ENCODE assay signal across 1 cellular context in the genomic region with DNA sequence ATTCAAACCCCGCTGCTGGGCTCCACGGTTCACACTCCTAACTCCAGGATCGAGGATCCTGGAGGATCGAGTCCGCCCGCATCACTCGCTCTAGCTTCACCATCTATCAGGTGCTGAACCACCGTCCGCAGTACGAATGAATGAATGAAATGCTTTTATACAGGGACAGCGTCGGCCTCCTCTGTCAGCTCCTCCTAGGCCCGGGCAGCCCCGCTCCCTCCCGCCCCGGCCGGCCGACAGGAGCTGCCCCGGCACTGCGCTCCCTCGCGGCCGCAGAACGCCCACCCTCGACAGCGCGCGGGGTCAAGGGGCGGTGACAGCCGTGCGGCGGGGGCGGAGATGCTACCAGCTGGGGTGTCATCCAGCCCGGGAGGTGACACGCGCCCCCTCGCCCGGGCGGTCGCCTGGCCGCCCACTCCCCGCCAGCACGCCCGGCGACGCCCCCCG.
A peak's percentile ranks its signal among the peaks of the same experiment; 100 is the strongest.
TF ChIP-seq lines count a peak whose summit lies in the region.

No MANE protein-coding gene starts in this region.

TF ChIP-seq in K562, 482 proteins besides CTCF, POLR2A, EP300 and RAD21 (continues in another document):
- TF ChIP-seq, protein P1, sequence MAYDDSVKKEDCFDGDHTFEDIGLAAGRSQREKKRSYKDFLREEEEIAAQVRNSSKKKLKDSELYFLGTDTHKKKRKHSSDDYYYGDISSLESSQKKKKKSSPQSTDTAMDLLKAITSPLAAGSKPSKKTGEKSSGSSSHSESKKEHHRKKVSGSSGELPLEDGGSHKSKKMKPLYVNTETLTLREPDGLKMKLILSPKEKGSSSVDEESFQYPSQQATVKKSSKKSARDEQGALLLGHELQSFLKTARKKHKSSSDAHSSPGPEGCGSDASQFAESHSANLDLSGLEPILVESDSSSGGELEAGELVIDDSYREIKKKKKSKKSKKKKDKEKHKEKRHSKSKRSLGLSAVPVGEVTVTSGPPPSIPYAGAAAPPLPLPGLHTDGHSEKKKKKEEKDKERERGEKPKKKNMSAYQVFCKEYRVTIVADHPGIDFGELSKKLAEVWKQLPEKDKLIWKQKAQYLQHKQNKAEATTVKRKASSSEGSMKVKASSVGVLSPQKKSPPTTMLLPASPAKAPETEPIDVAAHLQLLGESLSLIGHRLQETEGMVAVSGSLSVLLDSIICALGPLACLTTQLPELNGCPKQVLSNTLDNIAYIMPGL (CRISPR knock-in tag; IDR thresholded peaks at IDR 0.05) = peak; percentile 85; the same call in 1 of the 2 replicates
- 0 out of 2 replicates have a peak, but pooled peaks have one; percentile 5 for TF ChIP-seq CBX1 (IDR thresholded peaks at IDR 0.05; ENCODE audit: low read depth)
- TF ChIP-seq ZNF586 (CRISPR knock-in tag; conservative IDR thresholded peaks at IDR 0.05) = no peak
- no peak for TF ChIP-seq POLR2AphosphoS2 (IDR thresholded peaks at IDR 0.05; ENCODE audit: low read length)
- peak in 1 of 2 experiments; percentile 16; a peak in 1 of 4 replicates for TF ChIP-seq RCOR1 (IDR thresholded peaks at IDR 0.05; ENCODE audit: borderline replicate concordance in 1 of 2, low read depth in 2 of 2, low read length in 2 of 2)
- TF ChIP-seq KLF13 (tag; IDR thresholded peaks at IDR 0.05; ENCODE audit: borderline replicate concordance, low read depth) = peak; percentile 16; the same call in 1 of the 2 replicates
- TF ChIP-seq RBFOX2 (IDR thresholded peaks at IDR 0.05; ENCODE audit: low read depth, low read length) = peak; percentile 75
- TF ChIP-seq, protein P2, sequence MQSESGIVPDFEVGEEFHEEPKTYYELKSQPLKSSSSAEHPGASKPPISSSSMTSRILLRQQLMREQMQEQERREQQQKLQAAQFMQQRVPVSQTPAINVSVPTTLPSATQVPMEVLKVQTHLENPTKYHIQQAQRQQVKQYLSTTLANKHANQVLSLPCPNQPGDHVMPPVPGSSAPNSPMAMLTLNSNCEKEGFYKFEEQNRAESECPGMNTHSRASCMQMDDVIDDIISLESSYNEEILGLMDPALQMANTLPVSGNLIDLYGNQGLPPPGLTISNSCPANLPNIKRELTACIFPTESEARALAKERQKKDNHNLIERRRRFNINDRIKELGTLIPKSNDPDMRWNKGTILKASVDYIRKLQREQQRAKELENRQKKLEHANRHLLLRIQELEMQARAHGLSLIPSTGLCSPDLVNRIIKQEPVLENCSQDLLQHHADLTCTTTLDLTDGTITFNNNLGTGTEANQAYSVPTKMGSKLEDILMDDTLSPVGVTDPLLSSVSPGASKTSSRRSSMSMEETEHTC (IDR thresholded peaks at IDR 0.05) = peak; percentile 16; the same call in 1 of the 2 replicates
- TF ChIP-seq, protein P3, sequence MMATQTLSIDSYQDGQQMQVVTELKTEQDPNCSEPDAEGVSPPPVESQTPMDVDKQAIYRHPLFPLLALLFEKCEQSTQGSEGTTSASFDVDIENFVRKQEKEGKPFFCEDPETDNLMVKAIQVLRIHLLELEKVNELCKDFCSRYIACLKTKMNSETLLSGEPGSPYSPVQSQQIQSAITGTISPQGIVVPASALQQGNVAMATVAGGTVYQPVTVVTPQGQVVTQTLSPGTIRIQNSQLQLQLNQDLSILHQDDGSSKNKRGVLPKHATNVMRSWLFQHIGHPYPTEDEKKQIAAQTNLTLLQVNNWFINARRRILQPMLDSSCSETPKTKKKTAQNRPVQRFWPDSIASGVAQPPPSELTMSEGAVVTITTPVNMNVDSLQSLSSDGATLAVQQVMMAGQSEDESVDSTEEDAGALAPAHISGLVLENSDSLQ (IDR thresholded peaks at IDR 0.05) = peak; percentile 39; the same call in 1 of the 2 replicates
- TF ChIP-seq, protein P4, sequence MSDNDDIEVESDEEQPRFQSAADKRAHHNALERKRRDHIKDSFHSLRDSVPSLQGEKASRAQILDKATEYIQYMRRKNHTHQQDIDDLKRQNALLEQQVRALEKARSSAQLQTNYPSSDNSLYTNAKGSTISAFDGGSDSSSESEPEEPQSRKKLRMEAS (CRISPR knock-in tag; IDR thresholded peaks at IDR 0.05) = peak; percentile 23
- TF ChIP-seq, protein P5, sequence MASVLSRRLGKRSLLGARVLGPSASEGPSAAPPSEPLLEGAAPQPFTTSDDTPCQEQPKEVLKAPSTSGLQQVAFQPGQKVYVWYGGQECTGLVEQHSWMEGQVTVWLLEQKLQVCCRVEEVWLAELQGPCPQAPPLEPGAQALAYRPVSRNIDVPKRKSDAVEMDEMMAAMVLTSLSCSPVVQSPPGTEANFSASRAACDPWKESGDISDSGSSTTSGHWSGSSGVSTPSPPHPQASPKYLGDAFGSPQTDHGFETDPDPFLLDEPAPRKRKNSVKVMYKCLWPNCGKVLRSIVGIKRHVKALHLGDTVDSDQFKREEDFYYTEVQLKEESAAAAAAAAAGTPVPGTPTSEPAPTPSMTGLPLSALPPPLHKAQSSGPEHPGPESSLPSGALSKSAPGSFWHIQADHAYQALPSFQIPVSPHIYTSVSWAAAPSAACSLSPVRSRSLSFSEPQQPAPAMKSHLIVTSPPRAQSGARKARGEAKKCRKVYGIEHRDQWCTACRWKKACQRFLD (CRISPR knock-in tag; IDR thresholded peaks at IDR 0.05) = peak; percentile 75; the same call in 1 of the 2 replicates
- no peak for TF ChIP-seq PHB2 (IDR thresholded peaks at IDR 0.05; ENCODE audit: low read depth)
- peak; percentile 29; the same call in 1 of the 2 replicates for TF ChIP-seq RB1 (IDR thresholded peaks at IDR 0.05; ENCODE audit: low read depth)
- TF ChIP-seq HDGF (IDR thresholded peaks at IDR 0.05) = no peak
- peak; percentile 97 for TF ChIP-seq ZBTB7A (IDR thresholded peaks at IDR 0.05; ENCODE audit: borderline replicate concordance, control insufficient read depth, low read depth, low read length)
- TF ChIP-seq NR3C1 (CRISPR knock-in tag; IDR thresholded peaks at IDR 0.05) = 0 out of 2 replicates have a peak, but pooled peaks have one; percentile 62
- peak; percentile 77 for TF ChIP-seq CREM (IDR thresholded peaks at IDR 0.05; ENCODE audit: low read depth)
- TF ChIP-seq CCNT2 (IDR thresholded peaks at IDR 0.05; ENCODE audit: borderline replicate concordance, extremely low read depth, insufficient read length, low read depth, low read length) = peak; percentile 66
- TF ChIP-seq, protein P6, sequence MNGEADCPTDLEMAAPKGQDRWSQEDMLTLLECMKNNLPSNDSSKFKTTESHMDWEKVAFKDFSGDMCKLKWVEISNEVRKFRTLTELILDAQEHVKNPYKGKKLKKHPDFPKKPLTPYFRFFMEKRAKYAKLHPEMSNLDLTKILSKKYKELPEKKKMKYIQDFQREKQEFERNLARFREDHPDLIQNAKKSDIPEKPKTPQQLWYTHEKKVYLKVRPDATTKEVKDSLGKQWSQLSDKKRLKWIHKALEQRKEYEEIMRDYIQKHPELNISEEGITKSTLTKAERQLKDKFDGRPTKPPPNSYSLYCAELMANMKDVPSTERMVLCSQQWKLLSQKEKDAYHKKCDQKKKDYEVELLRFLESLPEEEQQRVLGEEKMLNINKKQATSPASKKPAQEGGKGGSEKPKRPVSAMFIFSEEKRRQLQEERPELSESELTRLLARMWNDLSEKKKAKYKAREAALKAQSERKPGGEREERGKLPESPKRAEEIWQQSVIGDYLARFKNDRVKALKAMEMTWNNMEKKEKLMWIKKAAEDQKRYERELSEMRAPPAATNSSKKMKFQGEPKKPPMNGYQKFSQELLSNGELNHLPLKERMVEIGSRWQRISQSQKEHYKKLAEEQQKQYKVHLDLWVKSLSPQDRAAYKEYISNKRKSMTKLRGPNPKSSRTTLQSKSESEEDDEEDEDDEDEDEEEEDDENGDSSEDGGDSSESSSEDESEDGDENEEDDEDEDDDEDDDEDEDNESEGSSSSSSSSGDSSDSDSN (IDR thresholded peaks at IDR 0.05; ENCODE audit: borderline replicate concordance in 1 of 2, low read depth in 2 of 2, low read length in 2 of 2) = peak in 1 of 2 experiments; percentile 73; a peak in 1 of 4 replicates
- no peak for TF ChIP-seq PHF21A (IDR thresholded peaks at IDR 0.05; ENCODE audit: borderline replicate concordance, low read depth)
- TF ChIP-seq, protein P7, sequence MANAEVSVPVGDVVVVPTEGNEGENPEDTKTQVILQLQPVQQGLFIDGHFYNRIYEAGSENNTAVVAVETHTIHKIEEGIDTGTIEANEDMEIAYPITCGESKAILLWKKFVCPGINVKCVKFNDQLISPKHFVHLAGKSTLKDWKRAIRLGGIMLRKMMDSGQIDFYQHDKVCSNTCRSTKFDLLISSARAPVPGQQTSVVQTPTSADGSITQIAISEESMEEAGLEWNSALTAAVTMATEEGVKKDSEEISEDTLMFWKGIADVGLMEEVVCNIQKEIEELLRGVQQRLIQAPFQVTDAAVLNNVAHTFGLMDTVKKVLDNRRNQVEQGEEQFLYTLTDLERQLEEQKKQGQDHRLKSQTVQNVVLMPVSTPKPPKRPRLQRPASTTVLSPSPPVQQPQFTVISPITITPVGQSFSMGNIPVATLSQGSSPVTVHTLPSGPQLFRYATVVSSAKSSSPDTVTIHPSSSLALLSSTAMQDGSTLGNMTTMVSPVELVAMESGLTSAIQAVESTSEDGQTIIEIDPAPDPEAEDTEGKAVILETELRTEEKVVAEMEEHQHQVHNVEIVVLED (CRISPR knock-in tag; IDR thresholded peaks at IDR 0.05) = peak; percentile 57
- TF ChIP-seq, protein P8, sequence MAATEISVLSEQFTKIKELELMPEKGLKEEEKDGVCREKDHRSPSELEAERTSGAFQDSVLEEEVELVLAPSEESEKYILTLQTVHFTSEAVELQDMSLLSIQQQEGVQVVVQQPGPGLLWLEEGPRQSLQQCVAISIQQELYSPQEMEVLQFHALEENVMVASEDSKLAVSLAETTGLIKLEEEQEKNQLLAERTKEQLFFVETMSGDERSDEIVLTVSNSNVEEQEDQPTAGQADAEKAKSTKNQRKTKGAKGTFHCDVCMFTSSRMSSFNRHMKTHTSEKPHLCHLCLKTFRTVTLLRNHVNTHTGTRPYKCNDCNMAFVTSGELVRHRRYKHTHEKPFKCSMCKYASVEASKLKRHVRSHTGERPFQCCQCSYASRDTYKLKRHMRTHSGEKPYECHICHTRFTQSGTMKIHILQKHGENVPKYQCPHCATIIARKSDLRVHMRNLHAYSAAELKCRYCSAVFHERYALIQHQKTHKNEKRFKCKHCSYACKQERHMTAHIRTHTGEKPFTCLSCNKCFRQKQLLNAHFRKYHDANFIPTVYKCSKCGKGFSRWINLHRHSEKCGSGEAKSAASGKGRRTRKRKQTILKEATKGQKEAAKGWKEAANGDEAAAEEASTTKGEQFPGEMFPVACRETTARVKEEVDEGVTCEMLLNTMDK (IDR thresholded peaks at IDR 0.05; ENCODE audit: borderline replicate concordance, insufficient read depth, low read depth, low read length, poor library complexity, severe bottlenecking) = peak; percentile 90
- TF ChIP-seq U2AF1 (optimal IDR thresholded peaks at IDR 0.05; ENCODE audit: low read depth, low read length) = no peak
- TF ChIP-seq, protein P9, sequence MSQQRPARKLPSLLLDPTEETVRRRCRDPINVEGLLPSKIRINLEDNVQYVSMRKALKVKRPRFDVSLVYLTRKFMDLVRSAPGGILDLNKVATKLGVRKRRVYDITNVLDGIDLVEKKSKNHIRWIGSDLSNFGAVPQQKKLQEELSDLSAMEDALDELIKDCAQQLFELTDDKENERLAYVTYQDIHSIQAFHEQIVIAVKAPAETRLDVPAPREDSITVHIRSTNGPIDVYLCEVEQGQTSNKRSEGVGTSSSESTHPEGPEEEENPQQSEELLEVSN (IDR thresholded peaks at IDR 0.05; ENCODE audit: borderline replicate concordance in 1 of 2, extremely low read depth in 1 of 2, insufficient read depth in 1 of 2, insufficient read length in 1 of 2, low read depth in 1 of 2, low read length in 1 of 2, poor library complexity in 1 of 2, severe bottlenecking in 1 of 2) = peak; percentile 26 to 87
- TF ChIP-seq TEAD1 (CRISPR knock-in tag; IDR thresholded peaks at IDR 0.05) = peak in 1 of 2 experiments; percentile 64; a peak in 1 of 4 replicates
- TF ChIP-seq ZNF764 (CRISPR knock-in tag; IDR thresholded peaks at IDR 0.05; ENCODE audit: low read depth) = no peak
- no peak for TF ChIP-seq RNF2 (IDR thresholded peaks at IDR 0.05)
- peak; percentile 23; the same call in 1 of the 2 replicates for TF ChIP-seq HCFC1 (IDR thresholded peaks at IDR 0.05; ENCODE audit: low read depth, low read length)
- TF ChIP-seq ZC3H4 (CRISPR knock-in tag; IDR thresholded peaks at IDR 0.05; ENCODE audit: borderline replicate concordance) = no peak
- peak; percentile 90 for TF ChIP-seq EGR1 (conservative IDR thresholded peaks at IDR 0.05)
- TF ChIP-seq ZNF274 (IDR thresholded peaks at IDR 0.05; ENCODE audit: borderline replicate concordance, low read depth, low read length) = no peak
- TF ChIP-seq ZNF24 (IDR thresholded peaks at IDR 0.05) = peak; percentile 96
- TF ChIP-seq NR2C2 (CRISPR knock-in tag; IDR thresholded peaks at IDR 0.05) = peak; percentile 63; the same call in 1 of the 2 replicates
- TF ChIP-seq NR2C2 (tag; IDR thresholded peaks at IDR 0.05) = no peak
- no peak for TF ChIP-seq PHF20 (IDR thresholded peaks at IDR 0.05; ENCODE audit: partially characterized antibody)
- no peak for TF ChIP-seq YBX1 (IDR thresholded peaks at IDR 0.05)
- no peak for TF ChIP-seq PRMT5 (CRISPR knock-in tag; IDR thresholded peaks at IDR 0.05)
- peak; percentile 28; the same call in 1 of the 2 replicates for TF ChIP-seq CREB1 (IDR thresholded peaks at IDR 0.05)
- no peak for TF ChIP-seq CREB1 (CRISPR knock-in tag; IDR thresholded peaks at IDR 0.05)
- TF ChIP-seq, protein P10, sequence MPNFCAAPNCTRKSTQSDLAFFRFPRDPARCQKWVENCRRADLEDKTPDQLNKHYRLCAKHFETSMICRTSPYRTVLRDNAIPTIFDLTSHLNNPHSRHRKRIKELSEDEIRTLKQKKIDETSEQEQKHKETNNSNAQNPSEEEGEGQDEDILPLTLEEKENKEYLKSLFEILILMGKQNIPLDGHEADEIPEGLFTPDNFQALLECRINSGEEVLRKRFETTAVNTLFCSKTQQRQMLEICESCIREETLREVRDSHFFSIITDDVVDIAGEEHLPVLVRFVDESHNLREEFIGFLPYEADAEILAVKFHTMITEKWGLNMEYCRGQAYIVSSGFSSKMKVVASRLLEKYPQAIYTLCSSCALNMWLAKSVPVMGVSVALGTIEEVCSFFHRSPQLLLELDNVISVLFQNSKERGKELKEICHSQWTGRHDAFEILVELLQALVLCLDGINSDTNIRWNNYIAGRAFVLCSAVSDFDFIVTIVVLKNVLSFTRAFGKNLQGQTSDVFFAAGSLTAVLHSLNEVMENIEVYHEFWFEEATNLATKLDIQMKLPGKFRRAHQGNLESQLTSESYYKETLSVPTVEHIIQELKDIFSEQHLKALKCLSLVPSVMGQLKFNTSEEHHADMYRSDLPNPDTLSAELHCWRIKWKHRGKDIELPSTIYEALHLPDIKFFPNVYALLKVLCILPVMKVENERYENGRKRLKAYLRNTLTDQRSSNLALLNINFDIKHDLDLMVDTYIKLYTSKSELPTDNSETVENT (CRISPR knock-in tag; IDR thresholded peaks at IDR 0.05) = 0 out of 2 replicates have a peak, but pooled peaks have one; percentile 36
- TF ChIP-seq, protein P11, sequence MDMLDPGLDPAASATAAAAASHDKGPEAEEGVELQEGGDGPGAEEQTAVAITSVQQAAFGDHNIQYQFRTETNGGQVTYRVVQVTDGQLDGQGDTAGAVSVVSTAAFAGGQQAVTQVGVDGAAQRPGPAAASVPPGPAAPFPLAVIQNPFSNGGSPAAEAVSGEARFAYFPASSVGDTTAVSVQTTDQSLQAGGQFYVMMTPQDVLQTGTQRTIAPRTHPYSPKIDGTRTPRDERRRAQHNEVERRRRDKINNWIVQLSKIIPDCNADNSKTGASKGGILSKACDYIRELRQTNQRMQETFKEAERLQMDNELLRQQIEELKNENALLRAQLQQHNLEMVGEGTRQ (CRISPR knock-in tag; IDR thresholded peaks at IDR 0.05) = no peak
